ENCODE assay signal across 8 cellular contexts in genomic region chr12:57899010-57899662, GRCh38. TPM values are rescaled to one million over a fixed set of nuclear protein-coding genes. Genes with fewer than 3 reads are reported as not detected.
DNase-seq lines count a peak whose midpoint lies in the region; ATAC-seq and TF ChIP-seq lines count a peak whose summit lies in the region.

No MANE protein-coding gene starts in this region.

- peak overlapping the region; percentile 24 for H3K4me3 ChIP-seq in GM12875 (ENCODE audit: low read depth, low read length)
- H3K4me3 ChIP-seq in fibroblast of the aortic adventitia (ENCODE audit: low read depth, low read length): no peak overlapping the region

- H3K27me3 Mint-ChIP-seq in HFFc6 (ENCODE audit: insufficient read depth): no peaks in the 10 kb centered on the region
- H3K27me3 Mint-ChIP-seq in activated T-cell treated with anti-CD3 and anti-CD28 coated beads, Interleukin-2, amount 50 U/mL, for 4 hours (ENCODE audit: low read depth): no peaks in the 10 kb centered on the region

- peak overlapping the region; percentile 31 for H3K27ac Mint-ChIP-seq in HFFc6

- DNase-seq in HFFc6 (peak; percentile 58), NCI-H510A (lab: John Stamatoyannopoulos, UW) (peak; percentile 29), fibroblast of the aortic adventitia (ENCODE audit: low read depth) (peak; percentile 77), NCI-H526 treated with DMSO at 0.1 percent for 48 hours (lab: John Stamatoyannopoulos, UW) (no peak), NCI-H526 (lab: John Stamatoyannopoulos, UW) (no peak)
- peak; percentile 72 for DNase-seq in activated T-cell treated with anti-CD3 and anti-CD28 coated beads, Interleukin-2, amount 50 U/mL, for 4 hours
- DNase-seq in stimulated activated CD4-positive, alpha-beta T cell treated with anti-CD3 and anti-CD28 coated beads, Interleukin-1b, Interleukin-23, amount 100 ng/mL, for 1 hour (ENCODE audit: low read depth in 2 of 2): peak; percentile 43 to 53

- no peaks in the 10 kb centered on the region for H3K9me3 Mint-ChIP-seq in HFFc6
- no peaks in the 10 kb centered on the region for H3K9me3 Mint-ChIP-seq in activated T-cell treated with anti-CD3 and anti-CD28 coated beads, Interleukin-2, amount 50 U/mL, for 4 hours

- no peaks in the 10 kb centered on the region for H3K36me3 Mint-ChIP-seq in HFFc6 (ENCODE audit: low read depth)
- no peaks in the 10 kb centered on the region for H3K36me3 Mint-ChIP-seq in activated T-cell treated with anti-CD3 and anti-CD28 coated beads, Interleukin-2, amount 50 U/mL, for 4 hours (ENCODE audit: insufficient read depth)

- H3K4me3 Mint-ChIP-seq in HFFc6: 0 out of 2 replicates have a peak overlapping the region, but pooled peaks have one; percentile 15
- peak overlapping the region; percentile 76 for H3K4me3 Mint-ChIP-seq in activated T-cell treated with anti-CD3 and anti-CD28 coated beads, Interleukin-2, amount 50 U/mL, for 4 hours

- ATAC-seq in activated T-cell treated with anti-CD3 and anti-CD28 coated beads, Interleukin-2, amount 50 U/mL, for 4 hours: peak; percentile 94 to 95

- TF ChIP-seq CTCF in GM12875 (IDR thresholded peaks at IDR 0.05; ENCODE audit: borderline replicate concordance, insufficient read depth, low read depth, low read length) (no peak), HFFc6 (IDR thresholded peaks at IDR 0.05) (no peak), fibroblast of the aortic adventitia (IDR thresholded peaks at IDR 0.05; ENCODE audit: insufficient read depth, low read length) (no peak)

- peaks cover 64% of the 10 kb centered on the region for H3K4me1 Mint-ChIP-seq in HFFc6 (ENCODE audit: low read depth)
- H3K4me1 Mint-ChIP-seq in activated T-cell treated with anti-CD3 and anti-CD28 coated beads, Interleukin-2, amount 50 U/mL, for 4 hours (ENCODE audit: low read depth): peaks cover 62% of the 10 kb centered on the region

RNA-seq across cellular contexts. Expression of gene ATP23, which starts 42.2 kb away (rescaled TPM):
- total RNA-seq in HFFc6 (2021; fragmentation: NEBNext Ultra II Directional; extraction: Animal tissue kit (Norgen Biotek cat#: 25700)): 1 to 10 TPM; 3.1 to 4.0 (median 3.6) TPM
- total RNA-seq in activated T-cell treated with anti-CD3 and anti-CD28 coated beads, Interleukin-2, amount 50 U/mL, for 4 hours: 1 to 10 TPM; 3.3 to 7.0 (median 5.9) TPM
- total RNA-seq in fibroblast of the aortic adventitia (ENCODE audit: low replicate concordance): 5.6 and 10.1 TPM in 2 replicates

RNA-seq across cellular contexts. Expression of gene CTDSP2, which starts 52.6 kb away (rescaled TPM):
- 100 to 1,000 TPM in 5 of 6 experiments, 10 to 100 TPM in 1; 99.2 to 128 (median 111) TPM for total RNA-seq in HFFc6 (2021; fragmentation: NEBNext Ultra II Directional; extraction: Animal tissue kit (Norgen Biotek cat#: 25700))
- total RNA-seq in activated T-cell treated with anti-CD3 and anti-CD28 coated beads, Interleukin-2, amount 50 U/mL, for 4 hours: 10 to 100 TPM; 30.9 to 41.7 (median 35.3) TPM
- 90.7 and 128 TPM in 2 replicates for total RNA-seq in fibroblast of the aortic adventitia (ENCODE audit: low replicate concordance)

Comparison
In these comparisons a context has a peak if more than half of its experiments do, and no peak if none do; other contexts are left out.
1. DNase-seq: peak in HFFc6 (single experiment), NCI-H510A (single experiment), activated T-cell treated with anti-CD3 and anti-CD28 coated beads, Interleukin-2, amount 50 U/mL, for 4 hours (single experiment), fibroblast of the aortic adventitia (single experiment) and stimulated activated CD4-positive, alpha-beta T cell treated with anti-CD3 and anti-CD28 coated beads, Interleukin-1b, Interleukin-23, amount 100 ng/mL, for 1 hour (2 of 2); none in NCI-H526 treated with DMSO at 0.1 percent for 48 hours (single experiment) and NCI-H526 (0 of 2).